ENCODE assay signal across 28 cellular contexts in the genomic region with DNA sequence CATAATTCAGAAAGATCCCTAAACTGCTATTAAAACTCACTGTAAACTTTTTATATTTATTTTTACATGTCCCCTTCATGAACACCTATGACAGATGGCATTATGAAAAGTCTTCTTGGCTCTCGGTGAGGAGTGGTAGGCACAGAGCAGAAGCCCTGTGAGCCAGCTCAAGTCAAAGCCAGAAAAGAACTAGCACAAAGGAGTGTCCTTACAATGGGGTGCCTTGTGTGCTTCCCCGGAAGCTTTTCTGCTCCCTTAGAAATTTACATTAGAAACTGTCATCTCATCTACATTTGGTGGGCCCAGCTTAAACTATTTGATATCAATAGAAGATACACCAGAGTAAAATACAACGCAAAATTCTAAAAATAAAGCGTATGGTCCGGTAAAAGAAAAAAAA.
"Had no signal": no experiment of that assay in that cellular context is flagged by ENCODE, and none has a peak within 500 bp of the region (broad histone marks: within the 10 kb centered on the region; RNA-seq: fewer than 3 reads in every experiment).

No MANE protein-coding gene starts in this region.

- ATAC-seq: activated CD8-positive, alpha-beta T cell treated with anti-CD3 and anti-CD28 coated beads for 36 hours; activated T-cell treated with anti-CD3 and anti-CD28 coated beads, Interleukin-2, amount 50 U/mL, for 4 hours; activated T-helper 17 cell treated with anti-CD3 and anti-CD28 coated beads, Interleukin-2, amount 50 U/mL, for 72 hours; gastroesophageal sphincter; left colon; mucosa of descending colon; sciatic nerve; stimulated activated naive CD8-positive, alpha-beta T cell treated with anti-CD3 and anti-CD28 coated beads, Interleukin-15, Interleukin-2, amounts not matched to agents 100 U/mL and 50 U/mL, for 24 hours; WTC11 had no signal

- H3K4me3 Mint-ChIP-seq: activated CD4-positive, alpha-beta T cell treated with anti-CD3 and anti-CD28 coated beads, Interleukin-2, amount 10 ng/mL, durations not matched to agents 7 days and 5 days; activated CD8-positive, alpha-beta T cell treated with anti-CD3 and anti-CD28 coated beads for 36 hours; activated T-cell treated with anti-CD3 and anti-CD28 coated beads, Interleukin-2, amount 50 U/mL, for 4 hours; activated T-helper 17 cell treated with anti-CD3 and anti-CD28 coated beads, Interleukin-2, amount 50 U/mL, for 72 hours; central memory CD8-positive, alpha-beta T cell; nephron; type B pancreatic cell; WTC11 had no signal

- H3K4me1 ChIP-seq: gastroesophageal sphincter, uterus had no signal

- H3K9me3 Mint-ChIP-seq: activated CD4-positive, alpha-beta T cell treated with anti-CD3 and anti-CD28 coated beads, Interleukin-2, amount 10 ng/mL, durations not matched to agents 7 days and 5 days; activated CD8-positive, alpha-beta T cell treated with anti-CD3 and anti-CD28 coated beads for 36 hours; activated T-cell treated with anti-CD3 and anti-CD28 coated beads, Interleukin-2, amount 50 U/mL, for 4 hours; activated T-helper 17 cell treated with anti-CD3 and anti-CD28 coated beads, Interleukin-2, amount 50 U/mL, for 72 hours; central memory CD8-positive, alpha-beta T cell; WTC11 had no signal

- H3K9me3 ChIP-seq: gastroesophageal sphincter, mucosa of descending colon, neutrophil, uterus had no signal

- DNase-seq: activated CD4-positive, alpha-beta T cell treated with anti-CD3 and anti-CD28 coated beads for 1 hour; activated CD4-positive, alpha-beta T cell treated with anti-CD3 and anti-CD28 coated beads, Interleukin-2, amount 10 ng/mL, durations not matched to agents 7 days and 5 days; activated CD8-positive, alpha-beta T cell treated with anti-CD3 and anti-CD28 coated beads for 36 hours; activated gamma-delta T cell treated with Interleukin-2 at 50 U/mL for 16 hours; activated naive CD4-positive, alpha-beta T cell treated with anti-CD3 and anti-CD28 coated beads, Interleukin-2, amount 50 U/mL, for 16 hours; activated T-cell treated with anti-CD3 and anti-CD28 coated beads, Interleukin-2, amount 50 U/mL, for 4 hours; effector memory CD4-positive, alpha-beta T cell; hippocampal formation; kidney; left colon; mesenchymal stem cell; mucosa of descending colon; retina; stimulated activated CD4-positive, alpha-beta T cell treated with anti-CD3 and anti-CD28 coated beads, Interleukin-12 subunit alpha, Interleukin-12 subunit beta, amount 100 ng/mL, for 4 hours; stimulated activated CD4-positive, alpha-beta T cell treated with anti-CD3 and anti-CD28 coated beads, Interleukin-4, amount 100 ng/mL, for 1 hour; stimulated activated naive CD8-positive, alpha-beta T cell treated with anti-CD3 and anti-CD28 coated beads, Interleukin-15, Interleukin-2, amounts not matched to agents 100 U/mL and 50 U/mL, for 24 hours; T-helper 2 cell; uterus had no signal

- H3K27me3 Mint-ChIP-seq: activated CD4-positive, alpha-beta T cell treated with anti-CD3 and anti-CD28 coated beads, Interleukin-2, amount 10 ng/mL, durations not matched to agents 7 days and 5 days; activated CD8-positive, alpha-beta T cell treated with anti-CD3 and anti-CD28 coated beads for 36 hours; activated T-helper 17 cell treated with anti-CD3 and anti-CD28 coated beads, Interleukin-2, amount 50 U/mL, for 72 hours; central memory CD8-positive, alpha-beta T cell; progenitor cell of endocrine pancreas; type B pancreatic cell had no signal

- H3K36me3 Mint-ChIP-seq: type B pancreatic cell, WTC11 had no signal

- H3K36me3 ChIP-seq: gastroesophageal sphincter, neutrophil, uterus had no signal

- H3K27ac Mint-ChIP-seq: activated CD4-positive, alpha-beta T cell treated with anti-CD3 and anti-CD28 coated beads, Interleukin-2, amount 10 ng/mL, durations not matched to agents 7 days and 5 days; type B pancreatic cell; WTC11 had no signal

- H3K27ac ChIP-seq: gastroesophageal sphincter, neutrophil had no signal

- H3K4me3 ChIP-seq: gastroesophageal sphincter, mucosa of descending colon, skin epidermis, uterus had no signal

- H3K27me3 ChIP-seq: gastroesophageal sphincter, neutrophil, uterus had no signal
